Comparison of ENCODE assay signal across 7 cellular contexts in the genomic region with DNA sequence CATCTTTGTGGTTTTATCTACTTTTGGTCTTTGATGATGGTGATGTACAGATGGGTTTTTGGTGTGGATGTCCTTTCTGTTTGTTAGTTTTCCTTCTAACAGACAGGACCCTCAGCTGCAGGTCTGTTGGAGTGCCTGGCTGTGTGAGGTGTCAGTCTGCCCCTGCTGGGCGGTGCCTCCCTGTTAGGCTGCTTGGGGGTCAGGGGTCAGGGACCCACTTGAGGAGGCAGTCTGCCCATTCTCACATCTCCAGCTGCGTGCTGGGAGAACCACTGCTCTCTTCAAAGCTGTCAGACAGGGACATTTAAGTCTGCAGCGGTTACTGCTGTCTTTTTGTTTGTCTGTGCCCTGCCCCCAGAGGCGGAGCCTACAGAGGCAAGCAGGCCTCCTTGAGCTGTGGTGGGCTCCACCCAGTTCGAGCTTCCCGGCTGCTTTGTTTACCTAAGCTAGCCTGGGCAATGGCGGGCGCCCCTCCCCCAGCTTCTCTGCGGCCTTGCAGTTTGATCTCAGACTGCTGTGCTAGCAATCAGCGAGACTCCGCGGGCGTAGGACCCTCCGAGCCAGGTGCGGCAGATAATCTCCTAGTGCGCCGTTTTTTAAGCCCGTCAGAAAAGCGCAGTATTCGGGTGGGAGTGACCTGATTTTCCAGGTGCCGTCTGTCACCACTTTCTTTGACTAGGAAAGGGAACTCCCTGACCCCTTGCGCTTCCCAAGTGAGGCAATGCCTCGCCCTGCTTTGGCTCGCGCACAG. TPM values are rescaled to one million over a fixed set of nuclear protein-coding genes. Genes with fewer than 3 reads are reported as not detected.
DNase-seq lines count a peak whose midpoint lies in the region; ATAC-seq and TF ChIP-seq lines count a peak whose summit lies in the region.
"Not testable (repeated sequence)": the region's sequence is repeated elsewhere in the genome, so short reads cannot be mapped to it uniquely, and the experiment has no call there.

No MANE protein-coding gene starts in this region.

- peak; percentile 33 for DNase-seq in NCI-H526 treated with DMSO at 0.1 percent for 48 hours (lab: John Stamatoyannopoulos, UW)
- peak; percentile 16 for DNase-seq in activated CD4-positive, alpha-beta memory T cell treated with anti-CD3 and anti-CD28 coated beads for 36 hours
- DNase-seq in Right ventricle myocardium inferior (ENCODE audit: missing footprints): peak; percentile 74
- peak; percentile 34 to 58 (median 51) for DNase-seq in right lobe of liver
- not testable (repeated sequence) for DNase-seq in psoas muscle

- H3K9me3 Mint-ChIP-seq in activated CD4-positive, alpha-beta memory T cell treated with anti-CD3 and anti-CD28 coated beads for 36 hours: not testable (repeated sequence)
- peaks cover 13 to 24% (median 18%) of the 10 kb centered on the region in 5 experiments for H3K9me3 Mint-ChIP-seq in brain

- H3K9me3 ChIP-seq in HUES48 (ENCODE audit: control insufficient read depth, insufficient read depth, low read length): peaks cover 10% of the 10 kb centered on the region
- H3K9me3 ChIP-seq in right lobe of liver, psoas muscle: not testable (repeated sequence)

- not testable (repeated sequence) for TF ChIP-seq CTCF in brain (conservative IDR thresholded peaks at IDR 0.05); right lobe of liver (IDR thresholded peaks at IDR 0.05); psoas muscle (IDR thresholded peaks at IDR 0.05)

- H3K9ac ChIP-seq in HUES48 (ENCODE audit: low read depth, low read length): not testable (repeated sequence)

- 35% methylated on average over 6 of the region's 25 CpGs for WGBS in right lobe of liver (ENCODE audit: insufficient coverage, low coverage, low lambda C conversion rate, missing lambda C conversion rate)
- 36 to 56% (median 41%) methylated on average over 21 to 23 of the region's 25 CpGs for WGBS in psoas muscle, 3 donors

- intact Hi-C loops in activated CD4-positive, alpha-beta memory T cell treated with anti-CD3 and anti-CD28 coated beads for 36 hours (cut with micrococcal nuclease); Right ventricle myocardium inferior (cut with DNase I); right lobe of liver (cut with DNase I); psoas muscle (cut with DNase I): not testable (repeated sequence)

- TF ChIP-seq POLR2A in right lobe of liver (IDR thresholded peaks at IDR 0.05): not testable (repeated sequence)

- not testable (repeated sequence) for H3K36me3 ChIP-seq in HUES48 (ENCODE audit: control insufficient read depth, insufficient read depth, low read length); right lobe of liver; psoas muscle (ENCODE audit: insufficient read depth in 1 of 2, low read depth in 1 of 2)

- POLR2A ChIA-PET in activated CD4-positive, alpha-beta memory T cell treated with anti-CD3 and anti-CD28 coated beads for 36 hours (lab: Charles Lee): not testable (repeated sequence)

- H3K4me1 Mint-ChIP-seq in activated CD4-positive, alpha-beta memory T cell treated with anti-CD3 and anti-CD28 coated beads for 36 hours (ENCODE audit: low read depth); brain: not testable (repeated sequence)

- H3K36me3 Mint-ChIP-seq in activated CD4-positive, alpha-beta memory T cell treated with anti-CD3 and anti-CD28 coated beads for 36 hours; brain: not testable (repeated sequence)

- not testable (repeated sequence) for H3K4me1 ChIP-seq in HUES48 (ENCODE audit: control insufficient read depth, insufficient read depth, low read length); right lobe of liver; psoas muscle

- H3K4me3 Mint-ChIP-seq in activated CD4-positive, alpha-beta memory T cell treated with anti-CD3 and anti-CD28 coated beads for 36 hours: peak overlapping the region; percentile 59
- H3K4me3 Mint-ChIP-seq in brain: peak overlapping the region in 3 of 5 experiments; percentile 74 to 81 (median 79)

- H3K4me3 ChIP-seq in HUES48 (ENCODE audit: low read depth, low read length) (peak overlapping the region; percentile 46; the same call in 1 of the 2 replicates), right lobe of liver (peak overlapping the region in 2 of 3 donors; percentile 28 to 48), psoas muscle (peak overlapping the region; percentile 48)

- H3K27ac ChIP-seq in HUES48 (ENCODE audit: low read depth, low read length) (peak overlapping the region; percentile 55), right lobe of liver (peak overlapping the region in 1 of 3 donors; percentile 8)
- H3K27ac ChIP-seq in psoas muscle: not testable (repeated sequence)

- H3K27me3 Mint-ChIP-seq in activated CD4-positive, alpha-beta memory T cell treated with anti-CD3 and anti-CD28 coated beads for 36 hours: peaks cover 13% of the 10 kb centered on the region
- H3K27me3 Mint-ChIP-seq in brain: not testable (repeated sequence)

- not testable (repeated sequence) for H3K27ac Mint-ChIP-seq in activated CD4-positive, alpha-beta memory T cell treated with anti-CD3 and anti-CD28 coated beads for 36 hours
- H3K27ac Mint-ChIP-seq in brain: peak overlapping the region in 2 of 5 experiments; percentile 53 to 75

- not testable (repeated sequence) for ATAC-seq in Right ventricle myocardium inferior, right lobe of liver, psoas muscle

- not testable (repeated sequence) for H3K27me3 ChIP-seq in HUES48 (ENCODE audit: control insufficient read depth, insufficient read depth, low read length); right lobe of liver; psoas muscle (ENCODE audit: insufficient read depth in 3 of 3, low read length in 2 of 3)

- CTCF ChIA-PET in activated CD4-positive, alpha-beta memory T cell treated with anti-CD3 and anti-CD28 coated beads for 36 hours (lab: Charles Lee): interaction anchor here (1.2 kb wide), 1 partner anchor 30 kb away, joined by 3 read pairs; no protein-coding TSS in a partner anchor

RNA-seq across cellular contexts. Expression of gene PROKR1, which starts 36.0 kb away (rescaled TPM):
- total RNA-seq in activated CD4-positive, alpha-beta memory T cell treated with anti-CD3 and anti-CD28 coated beads for 36 hours: not detected
- polyA plus RNA-seq in brain (ENCODE audit: insufficient read depth, low read depth, low replicate concordance): not detected
- not detected for total RNA-seq in Right ventricle myocardium inferior
- not detected for total RNA-seq in right lobe of liver
- not detected for total RNA-seq in psoas muscle
- polyA plus RNA-seq in psoas muscle: under 1 TPM; 0.01 to 0.03 (median 0.03) TPM

RNA-seq across cellular contexts. Expression of gene ARHGAP25, which starts 55.3 kb away (rescaled TPM):
- 10 to 100 TPM; 79.8 to 87.7 TPM for total RNA-seq in activated CD4-positive, alpha-beta memory T cell treated with anti-CD3 and anti-CD28 coated beads for 36 hours
- 4.9 TPM for polyA plus RNA-seq in brain (ENCODE audit: insufficient read depth, low read depth, low replicate concordance)
- total RNA-seq in Right ventricle myocardium inferior: 9.4 TPM
- total RNA-seq in right lobe of liver: 1 to 10 TPM; 3.3 to 9.8 (median 5.0) TPM
- 1 to 10 TPM; 1.8 to 4.8 (median 2.2) TPM for total RNA-seq in psoas muscle
- polyA plus RNA-seq in psoas muscle: 1 to 10 TPM; 1.1 to 1.9 (median 1.6) TPM
